Comparison of ENCODE assay signal across 8 cellular contexts in genomic region chr5:76256116-76256889, GRCh38.
DNase-seq lines count a peak whose midpoint lies in the region; ATAC-seq and TF ChIP-seq lines count a peak whose summit lies in the region.

No MANE protein-coding gene starts in this region.

- no peaks in the 10 kb centered on the region for H3K9me3 Mint-ChIP-seq in CD8-positive, alpha-beta T cell

- H3K27ac ChIP-seq in CD8-positive, alpha-beta T cell (ENCODE audit: low read depth, low read length) = no peak overlapping the region
- H3K27ac ChIP-seq in RWPE2 (ENCODE audit: poor library complexity, severe bottlenecking) = no peak overlapping the region

- peaks cover 3% of the 10 kb centered on the region for H3K4me1 Mint-ChIP-seq in CD8-positive, alpha-beta T cell (ENCODE audit: low read depth)

- no peak overlapping the region for H3K4me3 ChIP-seq in CD8-positive, alpha-beta T cell (ENCODE audit: low read depth, low read length)
- H3K4me3 ChIP-seq in RWPE2 (ENCODE audit: severe bottlenecking) = no peak overlapping the region

- H3K36me3 ChIP-seq in CD8-positive, alpha-beta T cell (ENCODE audit: insufficient read depth, low read length) = no peaks in the 10 kb centered on the region
- no peaks in the 10 kb centered on the region for H3K36me3 ChIP-seq in RWPE2 (ENCODE audit: low read depth)

- no peaks in the 10 kb centered on the region for H3K27me3 ChIP-seq in CD8-positive, alpha-beta T cell (ENCODE audit: insufficient read depth, low read length)
- H3K27me3 ChIP-seq in RWPE2 (ENCODE audit: insufficient read depth, poor library complexity, severe bottlenecking) = peaks cover 9% of the 10 kb centered on the region

- H3K27me3 Mint-ChIP-seq in CD8-positive, alpha-beta T cell (ENCODE audit: low read depth) = peaks cover 9% of the 10 kb centered on the region

- POLR2A ChIA-PET in CD8-positive, alpha-beta T cell (lab: Charles Lee) = interaction anchor here (0.5 to 1.0 kb wide), 3 partner anchors 14 to 147 kb away, joined by 3 to 6 read pairs (median 3); partner anchors contain the start of gene IQGAP2

- H3K4me3 Mint-ChIP-seq in CD8-positive, alpha-beta T cell = peak overlapping the region; percentile 30

- ATAC-seq in CD8-positive, alpha-beta T cell = peak; percentile 98
- ATAC-seq in GM19455 (IDR thresholded peaks at IDR 0.05; ENCODE audit: unreplicated experiment) (peak; percentile 71), RWPE2 (ENCODE audit: low read depth) (peak; percentile 92)

- TF ChIP-seq CTCF in CD8-positive, alpha-beta T cell (IDR thresholded peaks at IDR 0.05) = peak; percentile 62
- peak; percentile 93 for TF ChIP-seq CTCF in RWPE2 (IDR thresholded peaks at IDR 0.05; ENCODE audit: poor library complexity, severe bottlenecking)

- no peaks in the 10 kb centered on the region for H3K36me3 Mint-ChIP-seq in CD8-positive, alpha-beta T cell

- H3K27ac Mint-ChIP-seq in CD8-positive, alpha-beta T cell = no peak overlapping the region

- peak; percentile 15 to 76 (median 51) for DNase-seq in CD8-positive, alpha-beta T cell
- DNase-seq in KG1 (lab: John Stamatoyannopoulos, UW) = peak; percentile 78
- no peak for DNase-seq in RWPE2 (ENCODE audit: low spot score)
- DNase-seq in activated gamma-delta T cell treated with anti-CD3 and anti-CD28 coated beads, Interleukin-2, amount 50 U/mL, for 16 hours (ENCODE audit: low read depth) = peak; percentile 41
- peak; percentile 27 for DNase-seq in glomerular endothelial cell (ENCODE audit: extremely low read depth, low read depth, low spot score)
- DNase-seq in posterior cingulate gyrus = peak in 7 of 10 donors; percentile 34 to 92 (median 53)
- no peak for DNase-seq in T1000 (lab: John Stamatoyannopoulos, UW)

- CTCF ChIA-PET in CD8-positive, alpha-beta T cell (lab: Charles Lee) = interaction anchor here (0.6 to 2.6 kb wide), 22 partner anchors 9 to 650 kb away, joined by 3 to 13 read pairs (median 3); partner anchors contain the start of gene IQGAP2

- peaks cover 3% of the 10 kb centered on the region for H3K4me1 ChIP-seq in CD8-positive, alpha-beta T cell (ENCODE audit: insufficient read depth, low read length)
- H3K4me1 ChIP-seq in RWPE2 (ENCODE audit: insufficient read depth, poor library complexity, severe bottlenecking) = no peaks in the 10 kb centered on the region

- intact Hi-C loops in CD8-positive, alpha-beta T cell (cut with DNase I, micrococcal nuclease) = loop anchor here (1.0 to 10.0 kb wide), 11 partner anchors 68 to 1582 kb away; partner anchors contain the start of genes ANKRD31 (in 1 of the 2), GFM2 (in 1 of the 2) and NSA2 (in 1 of the 2)
- intact Hi-C loops in posterior cingulate gyrus (cut with DNase I) = loop anchor here (5.0 kb wide), 1 partner anchor 519 kb away; no protein-coding TSS in a partner anchor

- no peaks in the 10 kb centered on the region for H3K9me3 ChIP-seq in CD8-positive, alpha-beta T cell (ENCODE audit: low read length)
- no peaks in the 10 kb centered on the region for H3K9me3 ChIP-seq in RWPE2 (ENCODE audit: severe bottlenecking)

Comparison
In these comparisons a context has a peak if more than half of its experiments do, and no peak if none do; other contexts are left out.
1. DNase-seq: peak in CD8-positive, alpha-beta T cell (7 of 7), KG1 (single experiment), activated gamma-delta T cell treated with anti-CD3 and anti-CD28 coated beads, Interleukin-2, amount 50 U/mL, for 16 hours (single experiment), glomerular endothelial cell (single experiment) and posterior cingulate gyrus (7 of 10); none in RWPE2 (single experiment) and T1000 (single experiment).
2. Peak in every context shown above with its lines, with median percentiles within 50 percentile points of each other: ATAC-seq.